ENCODE assay signal across 1 cellular context in genomic region chr22:21013742-21014201, GRCh38.
TF ChIP-seq lines count a peak whose summit lies in the region.

No MANE protein-coding gene starts in this region.

TF ChIP-seq in K562, 482 proteins besides CTCF, POLR2A, EP300 and RAD21 (continued from another document):
- TF ChIP-seq, protein P1, sequence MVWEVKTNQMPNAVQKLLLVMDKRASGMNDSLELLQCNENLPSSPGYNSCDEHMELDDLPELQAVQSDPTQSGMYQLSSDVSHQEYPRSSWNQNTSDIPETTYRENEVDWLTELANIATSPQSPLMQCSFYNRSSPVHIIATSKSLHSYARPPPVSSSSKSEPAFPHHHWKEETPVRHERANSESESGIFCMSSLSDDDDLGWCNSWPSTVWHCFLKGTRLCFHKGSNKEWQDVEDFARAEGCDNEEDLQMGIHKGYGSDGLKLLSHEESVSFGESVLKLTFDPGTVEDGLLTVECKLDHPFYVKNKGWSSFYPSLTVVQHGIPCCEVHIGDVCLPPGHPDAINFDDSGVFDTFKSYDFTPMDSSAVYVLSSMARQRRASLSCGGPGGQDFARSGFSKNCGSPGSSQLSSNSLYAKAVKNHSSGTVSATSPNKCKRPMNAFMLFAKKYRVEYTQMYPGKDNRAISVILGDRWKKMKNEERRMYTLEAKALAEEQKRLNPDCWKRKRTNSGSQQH (CRISPR knock-in tag; IDR thresholded peaks at IDR 0.05): peak; percentile 83
- TF ChIP-seq PHB (CRISPR knock-in tag; IDR thresholded peaks at IDR 0.05): peak; percentile 91
- peak; percentile 77 for TF ChIP-seq ZBTB17 (CRISPR knock-in tag; IDR thresholded peaks at IDR 0.05)
- no peak for TF ChIP-seq ETS2 (tag; IDR thresholded peaks at IDR 0.05; ENCODE audit: borderline replicate concordance, poor library complexity, severe bottlenecking)
- TF ChIP-seq, protein P2, sequence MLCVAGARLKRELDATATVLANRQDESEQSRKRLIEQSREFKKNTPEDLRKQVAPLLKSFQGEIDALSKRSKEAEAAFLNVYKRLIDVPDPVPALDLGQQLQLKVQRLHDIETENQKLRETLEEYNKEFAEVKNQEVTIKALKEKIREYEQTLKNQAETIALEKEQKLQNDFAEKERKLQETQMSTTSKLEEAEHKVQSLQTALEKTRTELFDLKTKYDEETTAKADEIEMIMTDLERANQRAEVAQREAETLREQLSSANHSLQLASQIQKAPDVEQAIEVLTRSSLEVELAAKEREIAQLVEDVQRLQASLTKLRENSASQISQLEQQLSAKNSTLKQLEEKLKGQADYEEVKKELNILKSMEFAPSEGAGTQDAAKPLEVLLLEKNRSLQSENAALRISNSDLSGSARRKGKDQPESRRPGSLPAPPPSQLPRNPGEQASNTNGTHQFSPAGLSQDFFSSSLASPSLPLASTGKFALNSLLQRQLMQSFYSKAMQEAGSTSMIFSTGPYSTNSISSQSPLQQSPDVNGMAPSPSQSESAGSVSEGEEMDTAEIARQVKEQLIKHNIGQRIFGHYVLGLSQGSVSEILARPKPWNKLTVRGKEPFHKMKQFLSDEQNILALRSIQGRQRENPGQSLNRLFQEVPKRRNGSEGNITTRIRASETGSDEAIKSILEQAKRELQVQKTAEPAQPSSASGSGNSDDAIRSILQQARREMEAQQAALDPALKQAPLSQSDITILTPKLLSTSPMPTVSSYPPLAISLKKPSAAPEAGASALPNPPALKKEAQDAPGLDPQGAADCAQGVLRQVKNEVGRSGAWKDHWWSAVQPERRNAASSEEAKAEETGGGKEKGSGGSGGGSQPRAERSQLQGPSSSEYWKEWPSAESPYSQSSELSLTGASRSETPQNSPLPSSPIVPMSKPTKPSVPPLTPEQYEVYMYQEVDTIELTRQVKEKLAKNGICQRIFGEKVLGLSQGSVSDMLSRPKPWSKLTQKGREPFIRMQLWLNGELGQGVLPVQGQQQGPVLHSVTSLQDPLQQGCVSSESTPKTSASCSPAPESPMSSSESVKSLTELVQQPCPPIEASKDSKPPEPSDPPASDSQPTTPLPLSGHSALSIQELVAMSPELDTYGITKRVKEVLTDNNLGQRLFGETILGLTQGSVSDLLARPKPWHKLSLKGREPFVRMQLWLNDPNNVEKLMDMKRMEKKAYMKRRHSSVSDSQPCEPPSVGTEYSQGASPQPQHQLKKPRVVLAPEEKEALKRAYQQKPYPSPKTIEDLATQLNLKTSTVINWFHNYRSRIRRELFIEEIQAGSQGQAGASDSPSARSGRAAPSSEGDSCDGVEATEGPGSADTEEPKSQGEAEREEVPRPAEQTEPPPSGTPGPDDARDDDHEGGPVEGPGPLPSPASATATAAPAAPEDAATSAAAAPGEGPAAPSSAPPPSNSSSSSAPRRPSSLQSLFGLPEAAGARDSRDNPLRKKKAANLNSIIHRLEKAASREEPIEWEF (CRISPR knock-in tag; IDR thresholded peaks at IDR 0.05): no peak
- no peak for TF ChIP-seq PURB (CRISPR knock-in tag; IDR thresholded peaks at IDR 0.05; ENCODE audit: low read depth)
- TF ChIP-seq ZNF76 (CRISPR knock-in tag; IDR thresholded peaks at IDR 0.05; ENCODE audit: borderline replicate concordance): peak; percentile 91
- no peak for TF ChIP-seq ZNF24 (IDR thresholded peaks at IDR 0.05)
- TF ChIP-seq ZNF584 (CRISPR knock-in tag; IDR thresholded peaks at IDR 0.05; ENCODE audit: low read depth): no peak
- peak; percentile 81 for TF ChIP-seq ELF4 (CRISPR knock-in tag; IDR thresholded peaks at IDR 0.05)
